Comparison of ENCODE assay signal across 8 cellular contexts in genomic region chr6:16168858-16169257, GRCh38. TPM values are rescaled to one million over a fixed set of nuclear protein-coding genes. Genes with fewer than 3 reads are reported as not detected.
DNase-seq lines count a peak whose midpoint lies in the region; ATAC-seq and TF ChIP-seq lines count a peak whose summit lies in the region.

No MANE protein-coding gene starts in this region.

- DNase-seq in BJ (ENCODE audit: low read depth) (no peak), H4 (ENCODE audit: low spot score) (peak; percentile 51), NOMO-1 (lab: John Stamatoyannopoulos, UW; ENCODE audit: unreplicated experiment in 2 of 2) (peak; percentile 7 to 63), osteocyte (ENCODE audit: extremely low spot score, unreplicated experiment) (no peak), epidermal melanocyte (ENCODE audit: insufficient read length, low spot score) (no peak)
- DNase-seq in effector memory CD8-positive, alpha-beta T cell: peak in 1 of 3 experiments; percentile 29
- DNase-seq in stimulated activated naive CD4-positive, alpha-beta T cell treated with Interleukin-2 at 50 U/mL for 16 hours (lab: John Stamatoyannopoulos, UW): no peak

- CTCF ChIA-PET in BJ (lab: Yijun Ruan, JAX): interaction anchor here (0.6 to 1.9 kb wide), 5 partner anchors 14 to 483 kb away, joined by 3 to 7 read pairs (median 4); no protein-coding TSS in a partner anchor

- peak overlapping the region; percentile 7 to 12 for H3K27ac Mint-ChIP-seq in effector memory CD8-positive, alpha-beta T cell
- H3K27ac Mint-ChIP-seq in osteocyte (ENCODE audit: unreplicated experiment): no peak overlapping the region

- no peak overlapping the region for H3K4me3 ChIP-seq in BJ (ENCODE audit: low read depth, low read length)

- POLR2A ChIA-PET in BJ (lab: Charles Lee): interaction anchor here (0.6 kb wide), 1 partner anchor 617 kb away, joined by 7 read pairs; no protein-coding TSS in a partner anchor

- H3K36me3 Mint-ChIP-seq in effector memory CD8-positive, alpha-beta T cell (ENCODE audit: insufficient read depth): no peaks in the 10 kb centered on the region
- H3K36me3 Mint-ChIP-seq in osteocyte (ENCODE audit: unreplicated experiment): peaks cover 2% of the 10 kb centered on the region

- H3K4me1 Mint-ChIP-seq in effector memory CD8-positive, alpha-beta T cell (ENCODE audit: low read depth in 2 of 2): peaks cover 12 to 14% of the 10 kb centered on the region in 2 donors
- peaks cover 29% of the 10 kb centered on the region for H3K4me1 Mint-ChIP-seq in osteocyte (ENCODE audit: unreplicated experiment)

- peak; percentile 57 for ATAC-seq in effector memory CD8-positive, alpha-beta T cell (replicated peaks)
- ATAC-seq in HG02623 (IDR thresholded peaks at IDR 0.05; ENCODE audit: unreplicated experiment): no peak

- no peaks in the 10 kb centered on the region for H3K36me3 ChIP-seq in BJ (ENCODE audit: control insufficient read depth, insufficient read depth, low read length)

- H3K9me3 Mint-ChIP-seq in effector memory CD8-positive, alpha-beta T cell: no peaks in the 10 kb centered on the region
- H3K9me3 Mint-ChIP-seq in osteocyte (ENCODE audit: unreplicated experiment): no peaks in the 10 kb centered on the region

- H3K27me3 ChIP-seq in BJ (ENCODE audit: control insufficient read depth, insufficient read depth, low read length): peaks cover 15% of the 10 kb centered on the region

- TF ChIP-seq CTCF in BJ (IDR thresholded peaks at IDR 0.05; ENCODE audit: insufficient read depth, low read depth, low read length) (peak; percentile 60), osteocyte (IDR thresholded peaks at IDR 0.05) (peak; percentile 71)

- peak overlapping the region; percentile 21 to 49 for H3K4me3 Mint-ChIP-seq in effector memory CD8-positive, alpha-beta T cell
- no peak overlapping the region for H3K4me3 Mint-ChIP-seq in osteocyte (ENCODE audit: unreplicated experiment)

- peaks cover 0 to 4% of the 10 kb centered on the region in 2 donors for H3K27me3 Mint-ChIP-seq in effector memory CD8-positive, alpha-beta T cell
- H3K27me3 Mint-ChIP-seq in osteocyte (ENCODE audit: unreplicated experiment): peaks cover 3% of the 10 kb centered on the region

RNA-seq across cellular contexts. Expression of gene MYLIP, which starts 40.0 kb away (rescaled TPM):
- polyA plus RNA-seq in BJ (2011; rRNA removed): 5.0 and 6.5 TPM in 2 replicates
- polyA minus RNA-seq in BJ (2011; rRNA and poly(A)+ RNA removed): 5.1 and 6.1 TPM in 2 replicates
- 15.9 and 16.9 TPM in 2 replicates for total RNA-seq in H4 (2014; rRNA removed; shearing (Covaris generic))
- 55.1 and 58.5 TPM in 2 replicates for total RNA-seq in osteocyte

Comparison
In these comparisons a context has a peak if more than half of its experiments do, and no peak if none do; other contexts are left out.
1. DNase-seq: peak in H4 (single experiment) and NOMO-1 (2 of 2); none in BJ (single experiment), osteocyte (single experiment), epidermal melanocyte (single experiment) and stimulated activated naive CD4-positive, alpha-beta T cell treated with Interleukin-2 at 50 U/mL for 16 hours (single experiment).